Comparison of ENCODE assay signal across 1 cellular context in genomic region chr19:475360-475759, GRCh38.
TF ChIP-seq lines count a peak whose summit lies in the region.

No MANE protein-coding gene starts in this region.

TF ChIP-seq in H1, 55 proteins besides CTCF, POLR2A, EP300 and RAD21:
- TF ChIP-seq KDM1A (IDR thresholded peaks at IDR 0.05; ENCODE audit: borderline replicate concordance, low read length) (no peak), NANOG (IDR thresholded peaks at IDR 0.05; ENCODE audit: insufficient read depth, low read depth, low read length, poor library complexity, severe bottlenecking) (no peak), SP4 (IDR thresholded peaks at IDR 0.05; ENCODE audit: low read length) (no peak), TEAD4 (IDR thresholded peaks at IDR 0.05; ENCODE audit: low read depth, low read length) (no peak), SIX5 (IDR thresholded peaks at IDR 0.05; ENCODE audit: low read depth, low read length) (no peak), GTF2F1 (IDR thresholded peaks at IDR 0.05; ENCODE audit: borderline replicate concordance, low read depth, low read length) (no peak)
